8 cellular contexts compared by ENCODE assay signal in genomic region chr10:19466709-19467108, GRCh38.
"Had no signal": no experiment of that assay in that cellular context is flagged by ENCODE, and none has a peak within 500 bp of the region (broad histone marks: within the 10 kb centered on the region; RNA-seq: fewer than 3 reads in every experiment).

No MANE protein-coding gene starts in this region.

- ATAC-seq: GM12878 had no signal

- H3K4me3 ChIP-seq: GM12878 had no signal

- FAIRE-seq: G401.6, GM12878, GM12891, GM12892, GM18507, GM19239 had no signal

- DNase-seq: GDM1, GF-D8 had no signal
